ENCODE assay signal across 17 cellular contexts in the genomic region with DNA sequence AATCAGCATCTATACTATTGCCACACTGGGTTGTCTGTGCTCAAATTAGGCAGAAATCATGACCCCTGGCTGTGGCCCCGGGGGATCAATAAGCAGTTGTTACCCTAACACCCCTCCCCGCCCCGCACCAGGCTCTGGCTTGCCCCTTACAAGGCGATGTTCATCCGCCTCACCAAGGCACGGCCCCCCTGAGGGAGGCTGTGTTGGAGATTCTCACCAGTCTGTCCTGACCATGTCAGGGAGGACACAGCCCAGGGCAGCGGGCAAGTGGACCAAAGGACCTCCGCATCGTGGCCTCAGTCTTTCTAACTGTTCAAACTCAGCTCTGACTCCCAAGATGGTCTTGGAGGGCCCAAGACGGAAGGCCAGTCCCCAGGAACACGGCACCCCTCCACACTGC. TPM values are rescaled to one million over a fixed set of nuclear protein-coding genes. Genes with fewer than 3 reads are reported as not detected.
DNase-seq lines count a peak whose midpoint lies in the region; ATAC-seq, FAIRE-seq and TF ChIP-seq lines count a peak whose summit lies in the region.
"Had no signal": no experiment of that assay in that cellular context is flagged by ENCODE, and none has a peak within 500 bp of the region (broad histone marks: within the 10 kb centered on the region; RNA-seq: fewer than 3 reads in every experiment).

No MANE protein-coding gene starts in this region.

- no peaks in the 10 kb centered on the region for H3K27me3 ChIP-seq in right atrium auricular region
- H3K27me3 ChIP-seq in endothelial cell of umbilical vein (ENCODE audit: control insufficient read depth in 2 of 2, insufficient read depth in 2 of 2, low read length in 2 of 2): no peaks in the 10 kb centered on the region
- no peaks in the 10 kb centered on the region for H3K27me3 ChIP-seq in neural progenitor cell

- FAIRE-seq in endothelial cell of umbilical vein (lab: Jason Lieb, UNC): no peak
- FAIRE-seq in GM12892 (lab: Jason Lieb, UNC): no peak
- FAIRE-seq: A549, D721Med, H54 had no signal

- no peaks in the 10 kb centered on the region for H3K4me1 Mint-ChIP-seq in type B pancreatic cell (ENCODE audit: unreplicated experiment)
- peaks cover 3% of the 10 kb centered on the region for H3K4me1 Mint-ChIP-seq in neural progenitor cell

- intact Hi-C loops in cardiac septum (cut with DNase I) (no loop called here), endothelial cell of umbilical vein (cut with micrococcal nuclease) (loop anchor here (1.0 to 5.0 kb wide), 5 partner anchors 7 to 692 kb away; a partner anchor contains a TSS)

- BruUV-seq in endothelial cell of umbilical vein (replicated peaks; lab: Mats Ljungman, UMichigan): no TSS peak

- H3K4me3 Mint-ChIP-seq in type B pancreatic cell: no peak overlapping the region
- no peak overlapping the region for H3K4me3 Mint-ChIP-seq in neural progenitor cell
- H3K4me3 Mint-ChIP-seq: CD4-positive, alpha-beta T cell had no signal

- H3K9me3 Mint-ChIP-seq in type B pancreatic cell: no peaks in the 10 kb centered on the region
- H3K9me3 Mint-ChIP-seq in neural progenitor cell: no peaks in the 10 kb centered on the region
- H3K9me3 Mint-ChIP-seq: CD4-positive, alpha-beta T cell had no signal

- no peak overlapping the region for H3K4me3 ChIP-seq in right atrium auricular region
- no peak overlapping the region for H3K4me3 ChIP-seq in endothelial cell of umbilical vein (replicated peaks in 1 of 3; ENCODE audit: insufficient read depth in 1 of 3, low read depth in 1 of 3, low read length in 3 of 3)
- H3K4me3 ChIP-seq in neural progenitor cell: no peak overlapping the region
- H3K4me3 ChIP-seq: A549 had no signal

- H4K20me1 ChIP-seq in endothelial cell of umbilical vein (replicated peaks; ENCODE audit: control insufficient read depth, extremely low read depth, insufficient read depth, low read length): no peaks in the 10 kb centered on the region
- H4K20me1 ChIP-seq in neural progenitor cell (ENCODE audit: low read depth): no peaks in the 10 kb centered on the region

- H3K27ac ChIP-seq in right atrium auricular region (no peak overlapping the region), endothelial cell of umbilical vein (ENCODE audit: insufficient read depth, low read depth, low read length) (peak overlapping the region; percentile 62), neural progenitor cell (no peak overlapping the region)
- H3K27ac ChIP-seq: 22Rv1, A549, C4-2B had no signal

- H2AFZ ChIP-seq in endothelial cell of umbilical vein (ENCODE audit: low read depth, low read length) (no peak overlapping the region), neural progenitor cell (replicated peaks) (no peak overlapping the region)

- DNase-seq in right atrium auricular region (ENCODE audit: low spot score) (peak; percentile 49), cardiac septum (ENCODE audit: low spot score) (no peak), endothelial cell of umbilical vein (ENCODE audit: low read depth, low spot score) (no peak), type B pancreatic cell (ENCODE audit: extremely low spot score, unreplicated experiment) (peak; percentile 58), neural progenitor cell (ENCODE audit: low spot score) (no peak), GM12892 (ENCODE audit: insufficient read length) (no peak)
- DNase-seq: AML-193; Caco-2; CD4-positive, alpha-beta T cell; GDM1; HCEC 1CT had no signal

- H3K27me3 Mint-ChIP-seq in type B pancreatic cell (peaks cover 28% of the 10 kb centered on the region), neural progenitor cell (ENCODE audit: insufficient read depth, low read depth) (peaks cover 3% of the 10 kb centered on the region)
- H3K27me3 Mint-ChIP-seq: CD4-positive, alpha-beta T cell had no signal

- no peaks in the 10 kb centered on the region for H3K36me3 Mint-ChIP-seq in type B pancreatic cell
- H3K36me3 Mint-ChIP-seq in neural progenitor cell: no peaks in the 10 kb centered on the region

- no peaks in the 10 kb centered on the region for H3K79me2 ChIP-seq in endothelial cell of umbilical vein (ENCODE audit: control insufficient read depth, insufficient read depth, low read length)
- H3K79me2 ChIP-seq in neural progenitor cell (ENCODE audit: low read depth): no peaks in the 10 kb centered on the region

- no peaks in the 10 kb centered on the region for H3F3A ChIP-seq in neural progenitor cell (ENCODE audit: low read depth)

- no peak for TF ChIP-seq CTCF in right atrium auricular region (IDR thresholded peaks at IDR 0.05)
- no peak for TF ChIP-seq CTCF in endothelial cell of umbilical vein (IDR thresholded peaks at IDR 0.05; ENCODE audit: extremely low read depth in 1 of 2, insufficient read depth in 1 of 2, low read depth in 1 of 2, low read length in 2 of 2)
- TF ChIP-seq CTCF in type B pancreatic cell (conservative IDR thresholded peaks at IDR 0.05): no peak
- TF ChIP-seq CTCF in neural progenitor cell (IDR thresholded peaks at IDR 0.05): no peak

- no peak for ATAC-seq in GM21786 (IDR thresholded peaks at IDR 0.05; ENCODE audit: unreplicated experiment)
- ATAC-seq: A549 had no signal

- dilution Hi-C loops in endothelial cell of umbilical vein (cut with MboI; ENCODE audit: extremely low pct_ligation_motif_present, low sequenced_read_pairs): no loop called here

- no peaks in the 10 kb centered on the region for H3K9me3 ChIP-seq in right atrium auricular region
- H3K9me3 ChIP-seq in endothelial cell of umbilical vein (replicated peaks; ENCODE audit: control insufficient read depth, insufficient read depth, low read length): no peaks in the 10 kb centered on the region
- H3K9me3 ChIP-seq in neural progenitor cell (ENCODE audit: low read depth): no peaks in the 10 kb centered on the region
- H3K9me3 ChIP-seq: A549, Caco-2 had no signal

- H3K27ac Mint-ChIP-seq in type B pancreatic cell: no peak overlapping the region
- H3K27ac Mint-ChIP-seq in neural progenitor cell: no peak overlapping the region
- H3K27ac Mint-ChIP-seq: CD4-positive, alpha-beta T cell had no signal

- no peaks in the 10 kb centered on the region for H3K9me1 ChIP-seq in endothelial cell of umbilical vein (replicated peaks; ENCODE audit: control insufficient read depth, extremely low read depth, insufficient read depth, low read length)

- no peak for TF ChIP-seq POLR2A in endothelial cell of umbilical vein (IDR thresholded peaks at IDR 0.05; ENCODE audit: low read depth, low read length)
- TF ChIP-seq POLR2A in GM12892 (IDR thresholded peaks at IDR 0.05; ENCODE audit: low read depth, low read length): no peak

- CTCF ChIA-PET in endothelial cell of umbilical vein (lab: Charles Lee): no interaction called here

- H3K4me1 ChIP-seq in right atrium auricular region: no peaks in the 10 kb centered on the region
- peaks cover 17% of the 10 kb centered on the region for H3K4me1 ChIP-seq in endothelial cell of umbilical vein (ENCODE audit: control insufficient read depth, extremely low read depth, insufficient read depth, low read length)
- H3K4me1 ChIP-seq in neural progenitor cell: no peaks in the 10 kb centered on the region
- H3K4me1 ChIP-seq: A549, Caco-2 had no signal

- H3K36me3 ChIP-seq in right atrium auricular region (no peaks in the 10 kb centered on the region), endothelial cell of umbilical vein (ENCODE audit: control insufficient read depth in 2 of 2, extremely low read depth in 1 of 2, insufficient read depth in 2 of 2, low read length in 2 of 2) (no peaks in the 10 kb centered on the region), neural progenitor cell (no peaks in the 10 kb centered on the region)

- H3K4me2 ChIP-seq in endothelial cell of umbilical vein (ENCODE audit: insufficient read depth, low read length): no peak overlapping the region
- H3K4me2 ChIP-seq in neural progenitor cell: no peak overlapping the region
- H3K4me2 ChIP-seq: A549 had no signal

- POLR2A ChIA-PET in endothelial cell of umbilical vein (lab: Charles Lee): no interaction called here

- no peak overlapping the region for H3K9ac ChIP-seq in endothelial cell of umbilical vein (replicated peaks; ENCODE audit: extremely low read depth, insufficient read depth, low read length)
- H3K9ac ChIP-seq in neural progenitor cell: no peak overlapping the region

TF ChIP-seq in endothelial cell of umbilical vein, 7 proteins besides CTCF, POLR2A, EP300 and RAD21:
- TF ChIP-seq, protein P1, sequence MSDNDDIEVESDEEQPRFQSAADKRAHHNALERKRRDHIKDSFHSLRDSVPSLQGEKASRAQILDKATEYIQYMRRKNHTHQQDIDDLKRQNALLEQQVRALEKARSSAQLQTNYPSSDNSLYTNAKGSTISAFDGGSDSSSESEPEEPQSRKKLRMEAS (IDR thresholded peaks at IDR 0.05; ENCODE audit: insufficient read depth, insufficient read length): no peak
- TF ChIP-seq GATA2 (IDR thresholded peaks at IDR 0.05; ENCODE audit: insufficient read depth, insufficient read length, low read depth, low read length) (no peak), FOS (IDR thresholded peaks at IDR 0.05; ENCODE audit: borderline replicate concordance, insufficient read depth, low read length) (no peak), EZH2 (IDR thresholded peaks at IDR 0.05; ENCODE audit: borderline replicate concordance, low read depth, low read length, severe bottlenecking) (no peak), JUN (IDR thresholded peaks at IDR 0.05; ENCODE audit: borderline replicate concordance, insufficient read depth, insufficient read length, low read depth) (no peak), MYC (IDR thresholded peaks at IDR 0.05; ENCODE audit: low read depth, low read length) (no peak), POLR2AphosphoS5 (IDR thresholded peaks at IDR 0.05; ENCODE audit: insufficient read depth, low read depth, low read length) (no peak)

RNA-seq across cellular contexts. Expression of a gene that starts 48.2 kb away (rescaled TPM):
- total RNA-seq in right atrium auricular region: 10 to 100 TPM; 18.2 to 19.2 TPM
- total RNA-seq in cardiac septum: 11.4 TPM
- total RNA-seq in endothelial cell of umbilical vein: 11.1 and 15.0 TPM in 2 replicates
- 13.7 and 15.2 TPM in 2 replicates for polyA plus RNA-seq in endothelial cell of umbilical vein
- polyA plus RNA-seq in endothelial cell of umbilical vein (2011; cell fraction: cytosol; rRNA removed): 10.7 and 13.6 TPM in 2 replicates
- 7.3 and 9.6 TPM in 2 replicates for polyA plus RNA-seq in endothelial cell of umbilical vein (2011; cell fraction: nucleus; rRNA removed)
- 4.3 and 7.7 TPM in 2 replicates for polyA plus RNA-seq in endothelial cell of umbilical vein (2012)
- polyA minus RNA-seq in endothelial cell of umbilical vein: 7.0 and 7.3 TPM in 2 replicates
- polyA minus RNA-seq in endothelial cell of umbilical vein (2011; cell fraction: cytosol; rRNA and poly(A)+ RNA removed): 4.3 TPM
- 13.1 and 15.8 TPM in 2 replicates for polyA minus RNA-seq in endothelial cell of umbilical vein (2011; cell fraction: nucleus; rRNA and poly(A)+ RNA removed)
- 13.5 and 18.8 TPM in 2 replicates for total RNA-seq in type B pancreatic cell (ENCODE audit: low replicate concordance)
- 17.5 and 31.3 TPM in 2 replicates for total RNA-seq in neural progenitor cell (ENCODE audit: low replicate concordance)
- 13.2 TPM for polyA plus RNA-seq in GM12892 (2012; ENCODE audit: missing spikeins)

Comparison
In these comparisons a context has a peak if more than half of its experiments do, and no peak if none do; other contexts are left out.
1. DNase-seq: peak in right atrium auricular region (single experiment) and type B pancreatic cell (single experiment); none in cardiac septum (single experiment), endothelial cell of umbilical vein (single experiment), neural progenitor cell (single experiment) and GM12892 (single experiment).